Comparison of ENCODE assay signal across 16 cellular contexts in genomic region chr15:81274255-81274654, GRCh38.
"Had no signal": no experiment of that assay in that cellular context is flagged by ENCODE, and none has a peak within 500 bp of the region (broad histone marks: within the 10 kb centered on the region; RNA-seq: fewer than 3 reads in every experiment).

No MANE protein-coding gene starts in this region.

- H3K27me3 ChIP-seq: adrenal gland, ascending aorta, brain microvascular endothelial cell, heart right ventricle, left lung, ovary, suprapubic skin, tibial artery, upper lobe of right lung had no signal

- H3K4me1 Mint-ChIP-seq: nephron had no signal

- H3K27me3 Mint-ChIP-seq: activated B cell treated with CpG ODN at 0.5 μM for 24 hours, T-cell had no signal

- H3K4me3 ChIP-seq: adrenal gland, ascending aorta, heart right ventricle, left lung, lung, mucosa of descending colon, ovary, skin epidermis, suprapubic skin, tibial artery, upper lobe of right lung had no signal

- H3K4me3 Mint-ChIP-seq: activated B cell treated with CpG ODN at 0.5 μM for 24 hours, nephron had no signal

- H3K36me3 ChIP-seq: adrenal gland, ascending aorta, brain microvascular endothelial cell, left lung, ovary, suprapubic skin had no signal

- H3K4me1 ChIP-seq: upper lobe of right lung had no signal

- H3K9me3 ChIP-seq: mucosa of descending colon, ovary, suprapubic skin, upper lobe of right lung had no signal

- H3K27ac ChIP-seq: adrenal gland, ascending aorta, brain microvascular endothelial cell, left lung, ovary, suprapubic skin, tibial artery, upper lobe of right lung had no signal

- DNase-seq: cortex of kidney, tibial artery had no signal
